In genomic region chrX:47482065-47482511, GRCh38 we compare ENCODE assay signal across 8 cellular contexts. TPM values are rescaled to one million over a fixed set of nuclear protein-coding genes. Genes with fewer than 3 reads are reported as not detected.
DNase-seq lines count a peak whose midpoint lies in the region; ATAC-seq, FAIRE-seq and TF ChIP-seq lines count a peak whose summit lies in the region.

No MANE protein-coding gene starts in this region.

- no peak for TF ChIP-seq RAD21 in A549 (conservative IDR thresholded peaks at IDR 0.05 in 1 of 2, IDR thresholded peaks at IDR 0.05 in 1 of 2)

- H3K4me1 ChIP-seq in A549 (peaks cover 13% of the 10 kb centered on the region; the same call in 2 of the 3 replicates), RWPE2 (ENCODE audit: insufficient read depth, poor library complexity, severe bottlenecking) (no peaks in the 10 kb centered on the region), spleen (peaks cover 0 to 52% (median 22%) of the 10 kb centered on the region in 6 donors)

- ATAC-seq in A549 (peak; percentile 4 to 24; a peak in 3 of 6 replicates), GM19467 (IDR thresholded peaks at IDR 0.05; ENCODE audit: unreplicated experiment) (peak; percentile 11), RWPE2 (ENCODE audit: low read depth) (peak; percentile 15; the same call in 2 of the 3 replicates)

- peak overlapping the region; percentile 84 for H3K4me3 ChIP-seq in A549
- peak overlapping the region; percentile 54 for H3K4me3 ChIP-seq in RWPE2 (ENCODE audit: severe bottlenecking)
- H3K4me3 ChIP-seq in fibroblast of pulmonary artery (replicated peaks; ENCODE audit: low read depth, low read length) = peak overlapping the region; percentile 62
- peak overlapping the region; percentile 39 to 81 (median 63) for H3K4me3 ChIP-seq in spleen

- H3K9me3 ChIP-seq in A549 = no peaks in the 10 kb centered on the region
- H3K9me3 ChIP-seq in RWPE2 (ENCODE audit: severe bottlenecking) = no peaks in the 10 kb centered on the region
- no peaks in the 10 kb centered on the region for H3K9me3 ChIP-seq in spleen

- FAIRE-seq in A549 (lab: Jason Lieb, UNC) = no peak

- H3K27me3 ChIP-seq in RWPE2 (ENCODE audit: insufficient read depth, poor library complexity, severe bottlenecking) = no peaks in the 10 kb centered on the region
- no peaks in the 10 kb centered on the region for H3K27me3 ChIP-seq in spleen (replicated peaks in 1 of 7)

- H3K27ac ChIP-seq in A549 (peak overlapping the region; percentile 99 to 100), RWPE2 (ENCODE audit: poor library complexity, severe bottlenecking) (peak overlapping the region; percentile 86), spleen (peak overlapping the region; percentile 90 to 97 (median 96))

- POLR2A ChIA-PET in A549 (lab: Yijun Ruan, JAX) = interaction anchor here (0.6 to 0.7 kb wide), 2 partner anchors 57 to 292 kb away, joined by 3 to 4 read pairs; no protein-coding TSS in a partner anchor

- TF ChIP-seq EP300 in A549 (IDR thresholded peaks at IDR 0.05) = no peak

- 25% methylated on average over 6 of the region's 8 CpGs for WGBS in A549 (ENCODE audit: missing lambda C conversion rate)
- WGBS in spleen, 5 donors = 10 to 41% (median 18%) methylated on average over 8 of the region's 8 CpGs

- CTCF ChIA-PET in A549 (lab: Yijun Ruan, JAX) = interaction anchor here (1.0 kb wide), 1 partner anchor 41 kb away, joined by 3 read pairs; no protein-coding TSS in a partner anchor

- intact Hi-C loops in spleen (cut with DNase I; ENCODE audit: low total_unique reads) = no loop called here

- TF ChIP-seq CTCF in A549 (IDR thresholded peaks at IDR 0.05) (no peak), RWPE2 (IDR thresholded peaks at IDR 0.05; ENCODE audit: poor library complexity, severe bottlenecking) (no peak), fibroblast of pulmonary artery (IDR thresholded peaks at IDR 0.05; ENCODE audit: low read length, missing control alignments) (no peak), spleen (IDR thresholded peaks at IDR 0.05 in 8 of 11, conservative IDR thresholded peaks at IDR 0.05 in 3 of 11) (no peak)

- no peaks in the 10 kb centered on the region for H3K36me3 ChIP-seq in RWPE2 (ENCODE audit: low read depth)
- H3K36me3 ChIP-seq in spleen = no peaks in the 10 kb centered on the region

- TF ChIP-seq POLR2A in A549 (IDR thresholded peaks at IDR 0.05; ENCODE audit: low read length) (no peak), spleen (IDR thresholded peaks at IDR 0.05) (no peak)

- no peak for DNase-seq in A549 (ENCODE audit: low read depth in 1 of 2, low spot score in 1 of 2)
- DNase-seq in RWPE2 (ENCODE audit: low spot score) = no peak
- no peak for DNase-seq in fibroblast of pulmonary artery (ENCODE audit: low read depth)
- DNase-seq in spleen = no peak
- no peak for DNase-seq in NCI-H1436 (lab: John Stamatoyannopoulos, UW)
- DNase-seq in GDM1 (lab: John Stamatoyannopoulos, UW) = no peak
- no peak for DNase-seq in cerebellar nuclear complex (lab: John Stamatoyannopoulos, UW)

- peak overlapping the region; percentile 86 for H3K4me2 ChIP-seq in A549

TF ChIP-seq in A549, 52 proteins besides CTCF, POLR2A, EP300 and RAD21:
- no peak for TF ChIP-seq MAZ (IDR thresholded peaks at IDR 0.05; ENCODE audit: borderline replicate concordance, low read depth, low read length)

RNA-seq across cellular contexts. Expression of gene ZNF41, which starts 0.9 kb away (rescaled TPM):
- polyA plus RNA-seq in A549 (2011; rRNA removed) = 6.1 and 6.5 TPM in 2 replicates
- 1.4 and 2.0 TPM in 2 replicates for polyA plus RNA-seq in A549 (2012; cell fraction: cytosol; rRNA removed)
- 1.4 and 2.6 TPM in 2 replicates for polyA plus RNA-seq in A549 (2012; cell fraction: nucleus; rRNA removed)
- 3.5 to 3.8 TPM (median 3.6 TPM) in 3 replicates for polyA plus RNA-seq in A549 (2017; fragmentation: RNase III; extraction: RNeasy Plus Mini Kit Qiagen cat#74134 plus additional on column Dnase treatment)
- polyA minus RNA-seq in A549 (2011; rRNA and poly(A)+ RNA removed) = 4.8 and 4.9 TPM in 2 replicates
- 10 to 100 TPM; 10.6 to 17.0 (median 13.5) TPM for total RNA-seq in spleen
- polyA plus RNA-seq in spleen = 1 to 10 TPM; 2.4 to 3.6 (median 3.2) TPM
